In genomic region chr17:68019336-68019674, GRCh38 we compare ENCODE assay signal across 8 cellular contexts. TPM values are rescaled to one million over a fixed set of nuclear protein-coding genes. Genes with fewer than 3 reads are reported as not detected.
DNase-seq lines count a peak whose midpoint lies in the region; ATAC-seq and TF ChIP-seq lines count a peak whose summit lies in the region.

No MANE protein-coding gene starts in this region.

- intact Hi-C loops in gastrocnemius medialis (cut with DNase I; ENCODE audit: low total_unique reads), result no loop called here

- H2AFZ ChIP-seq in OCI-LY1 (ENCODE audit: low read length), result no peak overlapping the region

- H3K9me3 ChIP-seq in OCI-LY1 (ENCODE audit: low read length) (no peaks in the 10 kb centered on the region; the same call in 1 of the 2 replicates), endodermal cell (ENCODE audit: control insufficient read depth, low read length) (no peaks in the 10 kb centered on the region), gastrocnemius medialis (no peaks in the 10 kb centered on the region)

- H4K20me1 ChIP-seq in OCI-LY1 (ENCODE audit: insufficient read depth, low read length), result no peaks in the 10 kb centered on the region

- H3K4me2 ChIP-seq in OCI-LY1 (ENCODE audit: low read length), result peak overlapping the region; percentile 64

- H3K4me3 ChIP-seq in OCI-LY1 (ENCODE audit: low read depth, low read length, poor library complexity, severe bottlenecking) (peak overlapping the region; percentile 61), endodermal cell (ENCODE audit: low read length) (peak overlapping the region; percentile 70), gastrocnemius medialis (peak overlapping the region in 2 of 4 donors; percentile 12 to 69)

- H3K36me3 Mint-ChIP-seq in endodermal cell (ENCODE audit: low read depth), result no peaks in the 10 kb centered on the region

- no peak for TF ChIP-seq POLR2A in gastrocnemius medialis (IDR thresholded peaks at IDR 0.05)

- H3K27ac Mint-ChIP-seq in endodermal cell, result no peak overlapping the region

- 83% methylated on average over 7 of the region's 9 CpGs; no CpG with 5 or more reads in 1 of the 2 experiments for WGBS in endodermal cell (ENCODE audit: insufficient coverage in 1 of 2, insufficient read length in 1 of 2), 2 experiments

- no peak for ATAC-seq in gastrocnemius medialis
- no peak for ATAC-seq in GM21528 (IDR thresholded peaks at IDR 0.05; ENCODE audit: low FRiP score, unreplicated experiment)

- H3K4me3 Mint-ChIP-seq in endodermal cell, result peak overlapping the region; percentile 69

- DNase-seq in NCI-H2196 (lab: John Stamatoyannopoulos, UW; ENCODE audit: unreplicated experiment) (peak; percentile 44), NCI-H2196 treated with DMSO at 0.1 percent for 48 hours (lab: John Stamatoyannopoulos, UW; ENCODE audit: unreplicated experiment) (no peak), endodermal cell (no peak), gastrocnemius medialis (no peak), GM10266 (ENCODE audit: extremely low spot score) (no peak), HCEC 1CT (no peak)

- no peaks in the 10 kb centered on the region for H3F3A ChIP-seq in OCI-LY1 (ENCODE audit: insufficient read depth, low read length)

- no peaks in the 10 kb centered on the region for H3K27me3 Mint-ChIP-seq in endodermal cell (ENCODE audit: insufficient read depth)

- H3K9me3 Mint-ChIP-seq in endodermal cell, result no peaks in the 10 kb centered on the region

- TF ChIP-seq CTCF in OCI-LY1 (IDR thresholded peaks at IDR 0.05; ENCODE audit: low read length) (no peak), endodermal cell (conservative IDR thresholded peaks at IDR 0.05) (no peak), gastrocnemius medialis (IDR thresholded peaks at IDR 0.05 in 4 of 5, conservative IDR thresholded peaks at IDR 0.05 in 1 of 5) (no peak), GM10266 (IDR thresholded peaks at IDR 0.05; ENCODE audit: control insufficient read depth, insufficient read depth, low read depth, missing control alignments) (no peak)

- peaks cover 6% of the 10 kb centered on the region for H3K4me1 Mint-ChIP-seq in endodermal cell

- no peaks in the 10 kb centered on the region for H3K36me3 ChIP-seq in OCI-LY1 (ENCODE audit: insufficient read depth, low read length)
- H3K36me3 ChIP-seq in endodermal cell (ENCODE audit: control insufficient read depth, insufficient read depth, low read length), result no peaks in the 10 kb centered on the region
- no peaks in the 10 kb centered on the region for H3K36me3 ChIP-seq in gastrocnemius medialis

- H3K4me1 ChIP-seq in OCI-LY1 (ENCODE audit: insufficient read depth, low read length, severe bottlenecking), result peaks cover 23% of the 10 kb centered on the region
- H3K4me1 ChIP-seq in endodermal cell (ENCODE audit: control insufficient read depth, insufficient read depth, low read length), result peaks cover 4% of the 10 kb centered on the region
- H3K4me1 ChIP-seq in gastrocnemius medialis, result peaks cover 0 to 6% of the 10 kb centered on the region in 2 donors

- no peaks in the 10 kb centered on the region for H3K9me2 ChIP-seq in OCI-LY1 (ENCODE audit: low read depth, low read length)

- H3K27me3 ChIP-seq in OCI-LY1 (ENCODE audit: insufficient read depth, low read length), result no peaks in the 10 kb centered on the region
- no peaks in the 10 kb centered on the region for H3K27me3 ChIP-seq in endodermal cell (ENCODE audit: control insufficient read depth, insufficient read depth, low read length, poor library complexity, severe bottlenecking)
- no peaks in the 10 kb centered on the region for H3K27me3 ChIP-seq in gastrocnemius medialis

- H3K27ac ChIP-seq in OCI-LY1 (ENCODE audit: low read depth, low read length, poor library complexity, severe bottlenecking), result no peak overlapping the region
- H3K27ac ChIP-seq in endodermal cell (ENCODE audit: low read depth, low read length), result no peak overlapping the region
- peak overlapping the region; percentile 85 to 92 (median 89) for H3K27ac ChIP-seq in gastrocnemius medialis

- H3K9ac ChIP-seq in OCI-LY1 (ENCODE audit: low read length) (peak overlapping the region; percentile 36; the same call in 1 of the 2 replicates), endodermal cell (ENCODE audit: extremely low read depth, low read length, poor library complexity, severe bottlenecking) (no peak overlapping the region)

- H3K79me2 ChIP-seq in OCI-LY1 (ENCODE audit: insufficient read depth, low read length), result no peaks in the 10 kb centered on the region

- in situ Hi-C loops in gastrocnemius medialis (cut with MboI; ENCODE audit: low sequenced_read_pairs in 4 of 4), result loop anchor here in 1 of 4 donors (25.0 kb wide), 1 partner anchor 107 kb away; no protein-coding TSS in a partner anchor

RNA-seq across cellular contexts. Expression of gene KPNA2, which starts 16.2 kb away (rescaled TPM):
- 100 to 1,000 TPM; 248 to 310 TPM for total RNA-seq in endodermal cell
- polyA plus RNA-seq in endodermal cell (2013, experiment 1 of 2), result 444 TPM
- 412 TPM for polyA plus RNA-seq in endodermal cell (2013, experiment 2 of 2)
- 10 to 100 TPM; 14.5 to 23.3 (median 19.3) TPM for total RNA-seq in gastrocnemius medialis

RNA-seq across cellular contexts. Expression of gene C17orf58, which starts 23.0 kb away (rescaled TPM):
- total RNA-seq in endodermal cell (10 to 100 TPM; 14.0 to 14.1 TPM), gastrocnemius medialis (1 to 10 TPM; 1.5 to 9.0 (median 5.6) TPM)
- 24.2 TPM for polyA plus RNA-seq in endodermal cell (2013, experiment 1 of 2)
- polyA plus RNA-seq in endodermal cell (2013, experiment 2 of 2), result 20.7 TPM

Comparison
In these comparisons a context has a peak if more than half of its experiments do, and no peak if none do; other contexts are left out.
1. H3K27ac ChIP-seq: peak in gastrocnemius medialis (4 of 4); none in OCI-LY1 (single experiment) and endodermal cell (single experiment).
2. RNA of gene KPNA2, which starts 16.2 kb away (total RNA-seq): 248 to 310 TPM in endodermal cell; 14.5 to 23.3 TPM in gastrocnemius medialis; every median in the first group is over 10 times any median in the second.